ENCODE assay signal across 1 cellular context in genomic region chr17:7887038-7887481, GRCh38.
TF ChIP-seq lines count a peak whose summit lies in the region.

No MANE protein-coding gene starts in this region.

TF ChIP-seq in K562, 482 proteins besides CTCF, POLR2A, EP300 and RAD21 (continues in another document):
- 0 out of 4 replicates have a peak, but pooled peaks of 1 of the 2 experiments have one; percentile 23 for TF ChIP-seq TRIM24 (IDR thresholded peaks at IDR 0.05)
- peak; percentile 58; the same call in 1 of the 2 replicates for TF ChIP-seq GTF2E2 (tag; IDR thresholded peaks at IDR 0.05)
- no peak for TF ChIP-seq ZBTB8A (IDR thresholded peaks at IDR 0.05; ENCODE audit: partially characterized antibody)
- TF ChIP-seq POLR2AphosphoS2 (IDR thresholded peaks at IDR 0.05; ENCODE audit: low read length), result no peak
- no peak for TF ChIP-seq IRF9 (tag; IDR thresholded peaks at IDR 0.05)
- no peak for TF ChIP-seq ZC3H8 (IDR thresholded peaks at IDR 0.05)
- no peak for TF ChIP-seq ATF1 (CRISPR knock-in tag; IDR thresholded peaks at IDR 0.05)
- TF ChIP-seq ATF1 (tag; IDR thresholded peaks at IDR 0.05), result no peak
- no peak for TF ChIP-seq ZNF589 (CRISPR knock-in tag; IDR thresholded peaks at IDR 0.05; ENCODE audit: low read depth)
- TF ChIP-seq PCBP1 (IDR thresholded peaks at IDR 0.05; ENCODE audit: low read depth, low read length, poor library complexity, severe bottlenecking), result no peak
- TF ChIP-seq MAX (CRISPR knock-in tag; IDR thresholded peaks at IDR 0.05), result no peak
- 0 out of 2 replicates have a peak, but pooled peaks have one; percentile 57 for TF ChIP-seq ZNF644 (tag; IDR thresholded peaks at IDR 0.05; ENCODE audit: low read depth)
- no peak for TF ChIP-seq ZNF511 (CRISPR knock-in tag; IDR thresholded peaks at IDR 0.05)
- TF ChIP-seq MXI1 (IDR thresholded peaks at IDR 0.05; ENCODE audit: low read depth, low read length), result no peak
- TF ChIP-seq HMGXB4 (CRISPR knock-in tag; IDR thresholded peaks at IDR 0.05), result no peak
- no peak for TF ChIP-seq BRF2 (IDR thresholded peaks at IDR 0.05; ENCODE audit: borderline replicate concordance, insufficient read depth, insufficient read length)
- TF ChIP-seq FOXJ2 (tag; IDR thresholded peaks at IDR 0.05), result no peak
- no peak for TF ChIP-seq FUS (optimal IDR thresholded peaks at IDR 0.05; ENCODE audit: low read depth, low read length)
- no peak for TF ChIP-seq ARID3B (CRISPR knock-in tag; IDR thresholded peaks at IDR 0.05; ENCODE audit: borderline replicate concordance)
- no peak for TF ChIP-seq BCL6 (CRISPR knock-in tag; IDR thresholded peaks at IDR 0.05)
- no peak for TF ChIP-seq ZNF280A (IDR thresholded peaks at IDR 0.05; ENCODE audit: low read depth, partially characterized antibody)
- TF ChIP-seq TBP (optimal IDR thresholded peaks at IDR 0.05; ENCODE audit: low read depth, low read length), result peak; percentile 44
- no peak for TF ChIP-seq NFYB (IDR thresholded peaks at IDR 0.05; ENCODE audit: extremely low read depth, insufficient read length)
- TF ChIP-seq ZBTB7A (IDR thresholded peaks at IDR 0.05; ENCODE audit: borderline replicate concordance, control insufficient read depth, low read depth, low read length), result no peak
- no peak for TF ChIP-seq ZNF561 (CRISPR knock-in tag; conservative IDR thresholded peaks at IDR 0.05)
- no peak for TF ChIP-seq PML (IDR thresholded peaks at IDR 0.05; ENCODE audit: low read length)
- TF ChIP-seq MAFG (tag; conservative IDR thresholded peaks at IDR 0.05), result no peak
- TF ChIP-seq ZNF75A (CRISPR knock-in tag; IDR thresholded peaks at IDR 0.05), result no peak
- TF ChIP-seq BDP1 (IDR thresholded peaks at IDR 0.05; ENCODE audit: insufficient read depth, insufficient read length), result no peak
- no peak for TF ChIP-seq ZBTB9 (CRISPR knock-in tag; IDR thresholded peaks at IDR 0.05)
- TF ChIP-seq ZBTB5 (IDR thresholded peaks at IDR 0.05), result no peak
- TF ChIP-seq NFRKB (IDR thresholded peaks at IDR 0.05; ENCODE audit: low read depth), result peak; percentile 44; the same call in 1 of the 2 replicates
- no peak for TF ChIP-seq ELF1 (tag; IDR thresholded peaks at IDR 0.05)
- TF ChIP-seq RREB1 (CRISPR knock-in tag; IDR thresholded peaks at IDR 0.05), result no peak
- TF ChIP-seq MAFF (IDR thresholded peaks at IDR 0.05; ENCODE audit: low read length), result no peak
- no peak for TF ChIP-seq ELK1 (CRISPR knock-in tag; IDR thresholded peaks at IDR 0.05)
- no peak for TF ChIP-seq SREBF1 (IDR thresholded peaks at IDR 0.05; ENCODE audit: borderline replicate concordance, low read depth, low read length)
- TF ChIP-seq NFIX (CRISPR knock-in tag; IDR thresholded peaks at IDR 0.05; ENCODE audit: low read depth), result no peak
